Comparison of ENCODE assay signal across 9 cellular contexts in the genomic region with DNA sequence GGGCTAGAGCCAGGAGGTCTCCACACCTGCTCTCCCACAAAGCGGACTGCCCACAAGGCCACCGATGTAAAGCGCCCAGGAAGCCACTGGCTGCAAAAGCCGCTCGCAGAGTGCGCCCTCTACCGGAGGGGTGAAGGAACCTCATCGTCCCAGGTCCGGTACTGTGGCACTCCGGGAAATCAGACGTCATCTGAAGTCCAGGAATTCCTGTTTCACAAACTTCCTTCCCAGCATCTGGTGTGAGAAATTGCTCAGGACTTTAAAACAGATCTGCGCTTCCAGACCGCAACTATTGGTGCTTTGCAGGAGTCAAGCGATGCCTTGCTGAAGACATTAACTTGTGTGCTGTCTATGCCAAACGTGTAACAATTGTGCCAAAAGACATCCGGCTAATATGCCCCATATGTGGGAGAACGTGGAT.
DNase-seq lines count a peak whose midpoint lies in the region; ATAC-seq, FAIRE-seq and TF ChIP-seq lines count a peak whose summit lies in the region.
"Had no signal": no experiment of that assay in that cellular context is flagged by ENCODE, and none has a peak within 500 bp of the region (broad histone marks: within the 10 kb centered on the region; RNA-seq: fewer than 3 reads in every experiment).

No MANE protein-coding gene starts in this region.

- TF ChIP-seq CTCF in VCaP (conservative IDR thresholded peaks at IDR 0.05) (peak; percentile 67), kidney (IDR thresholded peaks at IDR 0.05; ENCODE audit: borderline replicate concordance, extremely low read depth, insufficient read depth) (peak; percentile 45)

- no peaks in the 10 kb centered on the region for H3K36me3 Mint-ChIP-seq in activated T-helper 2 cell treated with anti-CD3 and anti-CD28 coated beads, Interferon-gamma antibody, Interleukin-2, Interleukin-4, amounts not matched to agents 10 μg/mL and 5 μg/mL and 100 μg/mL, durations not matched to agents 14 hours and 24 hours and 36 hours (ENCODE audit: low read depth)

- H3K27me3 Mint-ChIP-seq in stimulated activated naive CD8-positive, alpha-beta T cell treated with anti-CD3 and anti-CD28 coated beads, Interleukin-15, amount 100 ng/mL, for 72 hours: peaks cover 16% of the 10 kb centered on the region
- H3K27me3 Mint-ChIP-seq in activated T-helper 2 cell treated with anti-CD3 and anti-CD28 coated beads, Interferon-gamma antibody, Interleukin-2, Interleukin-4, amounts not matched to agents 10 μg/mL and 5 μg/mL and 100 μg/mL, durations not matched to agents 14 hours and 24 hours and 36 hours (ENCODE audit: low read depth): peaks cover 13% of the 10 kb centered on the region

- H3K4me1 Mint-ChIP-seq in stimulated activated naive CD8-positive, alpha-beta T cell treated with anti-CD3 and anti-CD28 coated beads, Interleukin-15, amount 100 ng/mL, for 72 hours: peaks cover 14% of the 10 kb centered on the region
- peaks cover 15% of the 10 kb centered on the region for H3K4me1 Mint-ChIP-seq in activated T-helper 2 cell treated with anti-CD3 and anti-CD28 coated beads, Interferon-gamma antibody, Interleukin-2, Interleukin-4, amounts not matched to agents 10 μg/mL and 5 μg/mL and 100 μg/mL, durations not matched to agents 14 hours and 24 hours and 36 hours (ENCODE audit: low read depth)

- peak; percentile 52 for ATAC-seq in stimulated activated naive CD8-positive, alpha-beta T cell treated with anti-CD3 and anti-CD28 coated beads, Interleukin-15, amount 100 ng/mL, for 72 hours
- no peak for ATAC-seq in stimulated activated naive CD8-positive, alpha-beta T cell treated with anti-CD3 and anti-CD28 coated beads, Interleukin-15, Interleukin-2, amounts not matched to agents 100 U/mL and 50 U/mL, for 24 hours
- ATAC-seq in HG03521 (IDR thresholded peaks at IDR 0.05; ENCODE audit: unreplicated experiment): no peak

- no peaks in the 10 kb centered on the region for H3K9me3 ChIP-seq in kidney (ENCODE audit: control insufficient read depth in 1 of 2, low read length in 2 of 2)

- H3K4me3 ChIP-seq in kidney (ENCODE audit: low read length in 2 of 2): no peak overlapping the region

- H3K4me3 Mint-ChIP-seq in stimulated activated naive CD8-positive, alpha-beta T cell treated with anti-CD3 and anti-CD28 coated beads, Interleukin-15, amount 100 ng/mL, for 72 hours: no peak overlapping the region
- H3K4me3 Mint-ChIP-seq in activated T-helper 2 cell treated with anti-CD3 and anti-CD28 coated beads, Interferon-gamma antibody, Interleukin-2, Interleukin-4, amounts not matched to agents 10 μg/mL and 5 μg/mL and 100 μg/mL, durations not matched to agents 14 hours and 24 hours and 36 hours (ENCODE audit: low read depth): no peak overlapping the region

- peak in 1 of 2 donors; percentile 36 for DNase-seq in stimulated activated naive CD8-positive, alpha-beta T cell treated with anti-CD3 and anti-CD28 coated beads, Interleukin-15, amount 100 ng/mL, for 72 hours
- DNase-seq in stimulated activated naive CD8-positive, alpha-beta T cell treated with anti-CD3 and anti-CD28 coated beads, Interleukin-15, Interleukin-2, amounts not matched to agents 100 U/mL and 50 U/mL, for 24 hours: no peak
- DNase-seq in kidney (no peak), urothelium cell line (ENCODE audit: low spot score) (peak; percentile 54), NCI-H2227 (lab: John Stamatoyannopoulos, UW; ENCODE audit: unreplicated experiment) (no peak)
- no peak for DNase-seq in activated T-helper 2 cell treated with anti-CD3 and anti-CD28 coated beads, Interferon-gamma antibody, Interleukin-2, Interleukin-4, amounts not matched to agents 10 μg/mL and 5 μg/mL and 100 μg/mL, durations not matched to agents 14 hours and 24 hours and 36 hours (ENCODE audit: low spot score)

- peaks cover 0 to 4% of the 10 kb centered on the region in 2 donors for H3K4me1 ChIP-seq in kidney (ENCODE audit: control insufficient read depth in 1 of 2, insufficient read depth in 1 of 2, low read depth in 1 of 2, low read length in 2 of 2)

- intact Hi-C loops in kidney (cut with DNase I): no loop called here
- intact Hi-C loops in activated T-helper 2 cell treated with anti-CD3 and anti-CD28 coated beads, Interferon-gamma antibody, Interleukin-2, Interleukin-4, amounts not matched to agents 10 μg/mL and 5 μg/mL and 100 μg/mL, durations not matched to agents 14 hours and 24 hours and 36 hours (cut with micrococcal nuclease): no loop called here

- no peak overlapping the region for H3K27ac Mint-ChIP-seq in stimulated activated naive CD8-positive, alpha-beta T cell treated with anti-CD3 and anti-CD28 coated beads, Interleukin-15, amount 100 ng/mL, for 72 hours
- H3K27ac Mint-ChIP-seq in activated T-helper 2 cell treated with anti-CD3 and anti-CD28 coated beads, Interferon-gamma antibody, Interleukin-2, Interleukin-4, amounts not matched to agents 10 μg/mL and 5 μg/mL and 100 μg/mL, durations not matched to agents 14 hours and 24 hours and 36 hours: no peak overlapping the region

- no peak overlapping the region for H3K27ac ChIP-seq in VCaP
- H3K27ac ChIP-seq in kidney (ENCODE audit: low read depth in 2 of 2, low read length in 2 of 2): no peak overlapping the region
- H3K27ac ChIP-seq: KMS-11 had no signal

- no peaks in the 10 kb centered on the region for H3K36me3 ChIP-seq in kidney (ENCODE audit: control insufficient read depth in 1 of 2, insufficient read depth in 2 of 2, low read length in 2 of 2)

- H3K9me3 Mint-ChIP-seq in stimulated activated naive CD8-positive, alpha-beta T cell treated with anti-CD3 and anti-CD28 coated beads, Interleukin-15, amount 100 ng/mL, for 72 hours: no peaks in the 10 kb centered on the region
- H3K9me3 Mint-ChIP-seq in activated T-helper 2 cell treated with anti-CD3 and anti-CD28 coated beads, Interferon-gamma antibody, Interleukin-2, Interleukin-4, amounts not matched to agents 10 μg/mL and 5 μg/mL and 100 μg/mL, durations not matched to agents 14 hours and 24 hours and 36 hours: no peaks in the 10 kb centered on the region

- FAIRE-seq in kidney (lab: Jason Lieb, UNC) (no peak), urothelium cell line (lab: Jason Lieb, UNC) (no peak)

- H3K9ac ChIP-seq in kidney (ENCODE audit: low read length in 2 of 2): no peak overlapping the region
- H3K9ac ChIP-seq: KMS-11 had no signal
